21 cellular contexts compared by ENCODE assay signal in the genomic region with DNA sequence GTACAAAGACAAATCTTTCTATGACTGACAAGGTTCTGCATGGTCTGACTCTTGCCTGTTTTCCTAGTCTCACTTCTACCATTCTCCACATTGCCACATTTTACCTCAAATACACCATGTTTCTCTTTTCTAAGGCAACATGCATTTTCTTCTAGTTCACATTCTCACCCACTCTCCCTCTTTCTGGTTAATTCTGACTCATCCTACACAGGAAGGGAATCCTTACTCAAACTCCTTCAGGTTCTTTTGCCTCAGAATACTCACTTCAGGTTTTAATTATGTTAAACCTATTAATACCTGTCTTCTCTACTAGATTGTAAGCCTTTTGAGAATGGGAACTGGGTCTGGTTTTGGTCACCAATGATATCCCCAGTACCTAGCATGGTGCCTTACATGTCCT. TPM values are rescaled to one million over a fixed set of nuclear protein-coding genes. Genes with fewer than 3 reads are reported as not detected.
A peak's percentile ranks its signal among the peaks of the same experiment; 100 is the strongest.
DNase-seq lines count a peak whose midpoint lies in the region; ATAC-seq and TF ChIP-seq lines count a peak whose summit lies in the region.
"Had no signal": no experiment of that assay in that cellular context is flagged by ENCODE, and none has a peak within 500 bp of the region (broad histone marks: within the 10 kb centered on the region; RNA-seq: fewer than 3 reads in every experiment).

No MANE protein-coding gene starts in this region.

- no peak for TF ChIP-seq RAD21 in SK-N-SH (IDR thresholded peaks at IDR 0.05; ENCODE audit: low read length)

- no peaks in the 10 kb centered on the region for H3K9me3 ChIP-seq in SK-N-SH
- H3K9me3 ChIP-seq: mucosa of descending colon had no signal

- peak overlapping the region in 1 of 2 experiments; percentile 49; a peak in 2 of 4 replicates for H3K27ac ChIP-seq in SK-N-SH (ENCODE audit: low read depth in 2 of 2, low read length in 1 of 2)

- DNase-seq in SK-N-SH (no peak), amniotic epithelial cell (ENCODE audit: low read depth) (peak; percentile 74), foreskin fibroblast (peak; percentile 39 to 66), DMS153 treated with DMSO at 0.1 percent for 48 hours (lab: John Stamatoyannopoulos, UW; ENCODE audit: unreplicated experiment) (no peak), middle frontal gyrus (ENCODE audit: extremely low spot score, low spot score) (no peak), HT-29 (ENCODE audit: low spot score) (no peak)
- DNase-seq: ACHN; activated CD4-positive, alpha-beta memory T cell treated with anti-CD3 and anti-CD28 coated beads, Interleukin-2, amount 10 ng/mL, durations not matched to agents 7 days and 5 days; activated naive CD8-positive, alpha-beta T cell treated with anti-CD3 and anti-CD28 coated beads, Interleukin-2, amount 50 U/mL, for 24 hours; erythroblast; GF-D8; hippocampal formation; KG1; left colon; mucosa of descending colon; NCI-H146; NCI-H446 treated with DMSO at 0.1 percent for 48 hours; small intestine; stimulated activated naive B cell treated with anti-CD40 and anti-IgM and Interleukin-4, amounts not matched to agents 10 μg/mL and 1 μg/mL and 100 μg/mL, for 72 hours had no signal

- no peak for TF ChIP-seq CTCF in SK-N-SH (IDR thresholded peaks at IDR 0.05)
- TF ChIP-seq CTCF in foreskin fibroblast (IDR thresholded peaks at IDR 0.05; ENCODE audit: low read depth, low read length): no peak

- ATAC-seq in SK-N-SH treated with all-trans-retinoic acid at 6 μM for 48 hours (no peak), HG02840 (IDR thresholded peaks at IDR 0.05; ENCODE audit: low FRiP score, unreplicated experiment) (no peak)
- ATAC-seq: activated naive CD8-positive, alpha-beta T cell treated with anti-CD3 and anti-CD28 coated beads, Interleukin-2, amount 50 U/mL, for 24 hours; left colon; mucosa of descending colon; stimulated activated naive B cell treated with anti-CD40 and anti-IgM and Interleukin-4, amounts not matched to agents 10 μg/mL and 1 μg/mL and 100 μg/mL, for 72 hours had no signal

- H3K79me2 ChIP-seq in SK-N-SH (ENCODE audit: insufficient read depth): no peaks in the 10 kb centered on the region

- H3K4me3 ChIP-seq in SK-N-SH (ENCODE audit: low read depth in 2 of 2, low read length in 1 of 2) (no peak overlapping the region), foreskin fibroblast (ENCODE audit: low read depth in 1 of 2, low read length in 2 of 2) (no peak overlapping the region)
- H3K4me3 ChIP-seq: mucosa of descending colon had no signal

- H3K9me2 ChIP-seq in SK-N-SH: no peaks in the 10 kb centered on the region

- H3K36me3 ChIP-seq in SK-N-SH (replicated peaks in 1 of 2; ENCODE audit: control insufficient read depth in 1 of 2, insufficient read depth in 2 of 2, low read length in 1 of 2): peaks cover 0 to 9% of the 10 kb centered on the region in 2 experiments

- H3K9ac ChIP-seq in SK-N-SH: no peak overlapping the region

- H3K27me3 ChIP-seq in SK-N-SH (ENCODE audit: insufficient read depth): no peaks in the 10 kb centered on the region

- H2AFZ ChIP-seq in SK-N-SH (ENCODE audit: low read depth): peak overlapping the region; percentile 59; the same call in 1 of the 2 replicates

- H3K4me2 ChIP-seq in SK-N-SH: no peak overlapping the region

- peaks cover 22% of the 10 kb centered on the region for H3F3A ChIP-seq in SK-N-SH (replicated peaks; ENCODE audit: insufficient read depth)

- POLR2A ChIA-PET in SK-N-SH (lab: Yijun Ruan, JAX): no interaction called here

- CTCF ChIA-PET in SK-N-SH (lab: Yijun Ruan, JAX): interaction anchor here (1.2 kb wide), 1 partner anchor 9 kb away, joined by 3 read pairs; no protein-coding TSS in a partner anchor

- no peak for TF ChIP-seq EP300 in SK-N-SH (IDR thresholded peaks at IDR 0.05; ENCODE audit: borderline replicate concordance in 1 of 2, low read depth in 1 of 2, low read length in 1 of 2)

- peaks cover 2 to 35% of the 10 kb centered on the region in 2 experiments for H3K4me1 ChIP-seq in SK-N-SH (ENCODE audit: control insufficient read depth in 1 of 2, insufficient read depth in 2 of 2, low read depth in 1 of 2, low read length in 1 of 2)

- no peaks in the 10 kb centered on the region for H4K20me1 ChIP-seq in SK-N-SH (ENCODE audit: insufficient read depth)

TF ChIP-seq in SK-N-SH, 30 proteins besides CTCF, POLR2A, EP300 and RAD21:
- TF ChIP-seq TCF12 (IDR thresholded peaks at IDR 0.05) (peak; percentile 51; the same call in 1 of the 2 replicates), IRF3 (IDR thresholded peaks at IDR 0.05; ENCODE audit: low read depth, low read length) (no peak), FOSL2 (IDR thresholded peaks at IDR 0.05; ENCODE audit: borderline replicate concordance, low read depth) (peak; percentile 58; the same call in 1 of the 2 replicates), JUND (IDR thresholded peaks at IDR 0.05) (peak; percentile 7; the same call in 1 of the 2 replicates)
TF ChIP-seq in SK-N-SH: peak in this region for 3.

TF ChIP-seq in SK-N-SH treated with all-trans-retinoic acid at 6 μM for 48 hours, 23 proteins besides CTCF, POLR2A, EP300 and RAD21:
- TF ChIP-seq BACH2 (CRISPR knock-in tag; IDR thresholded peaks at IDR 0.05; ENCODE audit: borderline replicate concordance) (no peak), ZFP3 (CRISPR knock-in tag; IDR thresholded peaks at IDR 0.05) (no peak)

RNA-seq across cellular contexts. Expression of gene MAP2, which starts 47.2 kb away (rescaled TPM):
- 7.8 and 11.1 TPM in 2 replicates for polyA plus RNA-seq in SK-N-SH (2012; rRNA removed)
- polyA plus RNA-seq in SK-N-SH (2012; cell fraction: cytosol; rRNA removed): 10.0 and 10.6 TPM in 2 replicates
- 9.4 and 21.8 TPM in 2 replicates for polyA plus RNA-seq in SK-N-SH (2012; cell fraction: nucleus; rRNA removed)
- 0.08 and 1.4 TPM in 2 replicates for total RNA-seq in HT-29 (2014; rRNA removed; shearing (Covaris generic))
- total RNA-seq: activated CD4-positive, alpha-beta memory T cell treated with anti-CD3 and anti-CD28 coated beads, Interleukin-2, amount 10 ng/mL, durations not matched to agents 7 days and 5 days had no signal

Comparison
In these comparisons a context has a peak if more than half of its experiments do, and no peak if none do; other contexts are left out.
1. DNase-seq: peak in amniotic epithelial cell (single experiment) and foreskin fibroblast (2 of 2); none in SK-N-SH (single experiment), DMS153 treated with DMSO at 0.1 percent for 48 hours (single experiment), middle frontal gyrus (single experiment) and HT-29 (single experiment).